In genomic region chr11:101126551-101127347, GRCh38 we compare ENCODE assay signal across 10 cellular contexts. TPM values are rescaled to one million over a fixed set of nuclear protein-coding genes. Genes with fewer than 3 reads are reported as not detected.
A peak's percentile ranks its signal among the peaks of the same experiment; 100 is the strongest.
DNase-seq lines count a peak whose midpoint lies in the region; ATAC-seq, FAIRE-seq and TF ChIP-seq lines count a peak whose summit lies in the region.
"Had no signal": no experiment of that assay in that cellular context is flagged by ENCODE, and none has a peak within 500 bp of the region (broad histone marks: within the 10 kb centered on the region; RNA-seq: fewer than 3 reads in every experiment).

No MANE protein-coding gene starts in this region.

- H3K23ac ChIP-seq in mesendoderm (ENCODE audit: low read length), result no peak overlapping the region

- H3K4me1 ChIP-seq in mesendoderm (ENCODE audit: control insufficient read depth, low read depth, low read length), result peaks cover 2% of the 10 kb centered on the region

- H3K4ac ChIP-seq in mesendoderm (ENCODE audit: low read depth, low read length), result no peak overlapping the region

- no peaks in the 10 kb centered on the region for H3K4me1 Mint-ChIP-seq in activated CD8-positive, alpha-beta memory T cell treated with anti-CD3 and anti-CD28 coated beads, Interleukin-2, amount 10 ng/mL, durations not matched to agents 7 days and 5 days

- no peak for ATAC-seq in activated CD8-positive, alpha-beta memory T cell treated with anti-CD3 and anti-CD28 coated beads, Interleukin-2, amount 10 ng/mL, durations not matched to agents 7 days and 5 days
- no peak for ATAC-seq in HG03354 (IDR thresholded peaks at IDR 0.05; ENCODE audit: poor library complexity, severe bottlenecking, unreplicated experiment)
- ATAC-seq in omental fat pad (ENCODE audit: low FRiP score), result no peak

- no peak overlapping the region for H3K4me3 Mint-ChIP-seq in activated CD8-positive, alpha-beta memory T cell treated with anti-CD3 and anti-CD28 coated beads, Interleukin-2, amount 10 ng/mL, durations not matched to agents 7 days and 5 days

- H3K27ac Mint-ChIP-seq in activated CD8-positive, alpha-beta memory T cell treated with anti-CD3 and anti-CD28 coated beads, Interleukin-2, amount 10 ng/mL, durations not matched to agents 7 days and 5 days, result peak overlapping the region; percentile 62
- H3K27ac Mint-ChIP-seq: CD4-positive, alpha-beta memory T cell had no signal

- peak; percentile 39 for FAIRE-seq in endometrium (lab: Jason Lieb, UNC)

- no peak overlapping the region for H4K8ac ChIP-seq in mesendoderm (ENCODE audit: low read depth, low read length)

- H3K36me3 ChIP-seq in mesendoderm (ENCODE audit: control insufficient read depth, insufficient read depth, low read length), result no peaks in the 10 kb centered on the region

- no peak overlapping the region for H3K27ac ChIP-seq in mesendoderm (ENCODE audit: low read depth, low read length)

- H2BK15ac ChIP-seq in mesendoderm (replicated peaks; ENCODE audit: low read depth), result no peak overlapping the region

- H3K4me3 ChIP-seq in mesendoderm (ENCODE audit: low read length), result peak overlapping the region; percentile 46

- no peak overlapping the region for H2AK5ac ChIP-seq in mesendoderm (ENCODE audit: low read length)

- DNase-seq in activated CD8-positive, alpha-beta memory T cell treated with anti-CD3 and anti-CD28 coated beads, Interleukin-2, amount 10 ng/mL, durations not matched to agents 7 days and 5 days, result no peak
- DNase-seq in activated CD8-positive, alpha-beta memory T cell treated with anti-CD3 and anti-CD28 coated beads, Interleukin-2, amount 50 U/mL, for 4 hours, result no peak
- DNase-seq in mesendoderm (peak; percentile 35), ureter (ENCODE audit: low spot score) (peak; percentile 46), UCSD-AML1 (lab: John Stamatoyannopoulos, UW; ENCODE audit: unreplicated experiment) (no peak), omental fat pad (ENCODE audit: low spot score) (no peak)

- H3K27me3 Mint-ChIP-seq in activated CD8-positive, alpha-beta memory T cell treated with anti-CD3 and anti-CD28 coated beads, Interleukin-2, amount 10 ng/mL, durations not matched to agents 7 days and 5 days, result peaks cover 41% of the 10 kb centered on the region

- no peaks in the 10 kb centered on the region for H3K79me1 ChIP-seq in mesendoderm (ENCODE audit: low read length)

- H3K79me2 ChIP-seq in mesendoderm (ENCODE audit: control insufficient read depth, insufficient read depth, low read length), result no peaks in the 10 kb centered on the region

- no peak overlapping the region for H4K5ac ChIP-seq in mesendoderm (ENCODE audit: low read length)

- H2BK5ac ChIP-seq in mesendoderm (ENCODE audit: low read length), result no peak overlapping the region

- peaks cover 35% of the 10 kb centered on the region for H3K27me3 ChIP-seq in mesendoderm (ENCODE audit: insufficient read depth, low read length, poor library complexity)

- CTCF ChIA-PET in activated CD8-positive, alpha-beta memory T cell treated with anti-CD3 and anti-CD28 coated beads, Interleukin-2, amount 10 ng/mL, durations not matched to agents 7 days and 5 days (lab: Charles Lee), result no interaction called here

- TF ChIP-seq CTCF in omental fat pad (IDR thresholded peaks at IDR 0.05), result no peak

- peaks cover 3% of the 10 kb centered on the region for H3K36me3 Mint-ChIP-seq in activated CD8-positive, alpha-beta memory T cell treated with anti-CD3 and anti-CD28 coated beads, Interleukin-2, amount 10 ng/mL, durations not matched to agents 7 days and 5 days

- no peaks in the 10 kb centered on the region for H3K9me3 Mint-ChIP-seq in activated CD8-positive, alpha-beta memory T cell treated with anti-CD3 and anti-CD28 coated beads, Interleukin-2, amount 10 ng/mL, durations not matched to agents 7 days and 5 days (ENCODE audit: low read depth)

- no peak overlapping the region for H2BK120ac ChIP-seq in mesendoderm (ENCODE audit: low read depth, low read length)

- no CpG with 5 or more reads among the region's 28 CpGs for WGBS in mesendoderm (ENCODE audit: extremely low coverage, insufficient coverage, low lambda C conversion rate)

- H3K56ac ChIP-seq in mesendoderm (ENCODE audit: low read length), result peak overlapping the region; percentile 78

- H3K18ac ChIP-seq in mesendoderm (ENCODE audit: low read length), result peak overlapping the region; percentile 3

- peak overlapping the region; percentile 81 for H3K4me2 ChIP-seq in mesendoderm (ENCODE audit: low read length)

- H3K9ac ChIP-seq in mesendoderm (ENCODE audit: low read length), result peak overlapping the region; percentile 54

RNA-seq across cellular contexts. Expression of gene PGR, which starts 2.9 kb away (rescaled TPM):
- not detected for total RNA-seq in activated CD8-positive, alpha-beta memory T cell treated with anti-CD3 and anti-CD28 coated beads, Interleukin-2, amount 10 ng/mL, durations not matched to agents 7 days and 5 days
- polyA plus RNA-seq in mesendoderm (2013, experiment 1 of 2), result 0.03 TPM
- 0.03 TPM for polyA plus RNA-seq in mesendoderm (2013, experiment 2 of 2)
- total RNA-seq in ureter, result 3.0 TPM
- 1 to 10 TPM in 3 of 4 donors, under 1 TPM in 1; 0.60 to 2.4 (median 1.3) TPM for total RNA-seq in omental fat pad
- total RNA-seq: CD4-positive, alpha-beta memory T cell; OCI-LY7 had no signal
- polyA plus RNA-seq: CD4-positive, alpha-beta memory T cell had no signal

Comparison
In these comparisons a context has a peak if more than half of its experiments do, and no peak if none do; other contexts are left out.
1. DNase-seq: peak in mesendoderm (single experiment) and ureter (single experiment); none in activated CD8-positive, alpha-beta memory T cell treated with anti-CD3 and anti-CD28 coated beads, Interleukin-2, amount 10 ng/mL, durations not matched to agents 7 days and 5 days (single experiment), activated CD8-positive, alpha-beta memory T cell treated with anti-CD3 and anti-CD28 coated beads, Interleukin-2, amount 50 U/mL, for 4 hours (single experiment), UCSD-AML1 (single experiment) and omental fat pad (single experiment).